Comparison of ENCODE assay signal across 17 cellular contexts in the genomic region with DNA sequence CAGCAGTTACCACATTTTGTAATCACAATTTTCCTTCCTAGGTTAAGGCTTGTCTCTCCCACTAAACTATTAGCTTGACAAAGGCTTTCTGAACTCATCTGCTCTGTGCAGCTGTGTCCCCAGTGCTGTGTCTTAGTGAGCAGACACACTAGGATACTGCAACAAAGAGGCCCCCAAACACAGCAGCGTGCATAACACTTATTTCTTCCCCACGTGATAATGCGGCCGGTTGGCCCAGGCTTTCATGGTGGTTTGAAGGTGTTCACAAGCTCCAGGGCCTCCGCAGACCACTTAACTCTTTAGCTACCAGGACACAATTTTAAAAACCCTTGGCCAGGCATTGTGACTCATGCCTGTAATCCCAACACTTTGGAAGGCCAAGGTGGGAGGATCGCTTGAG. TPM values are rescaled to one million over a fixed set of nuclear protein-coding genes. Genes with fewer than 3 reads are reported as not detected.
DNase-seq lines count a peak whose midpoint lies in the region; ATAC-seq, FAIRE-seq and TF ChIP-seq lines count a peak whose summit lies in the region.
"Had no signal": no experiment of that assay in that cellular context is flagged by ENCODE, and none has a peak within 500 bp of the region (broad histone marks: within the 10 kb centered on the region; RNA-seq: fewer than 3 reads in every experiment).

No MANE protein-coding gene starts in this region.

- no peak for TF ChIP-seq EP300 in neural cell (conservative IDR thresholded peaks at IDR 0.05; ENCODE audit: poor library complexity, severe bottlenecking)

- TF ChIP-seq CTCF in dorsolateral prefrontal cortex (IDR thresholded peaks at IDR 0.05 in 54 of 56, conservative IDR thresholded peaks at IDR 0.05 in 2 of 56; ENCODE audit: low read depth in 1 of 56, partially characterized antibody in 56 of 56) (peak in 2 of 56 donors; percentile 17 to 26), neural cell (IDR thresholded peaks at IDR 0.05; ENCODE audit: poor library complexity, severe bottlenecking) (no peak), D721Med (IDR thresholded peaks at IDR 0.05; ENCODE audit: insufficient read depth, missing control alignments) (no peak), foreskin fibroblast (IDR thresholded peaks at IDR 0.05; ENCODE audit: low read depth, low read length) (no peak)

- no peak overlapping the region for H2AFZ ChIP-seq in neural cell (ENCODE audit: low read depth, low read length)

- no peaks in the 10 kb centered on the region for H4K20me1 ChIP-seq in neural cell (ENCODE audit: insufficient read depth)

- DNase-seq in Ammon's horn (ENCODE audit: low spot score) (peak; percentile 73), NCI-H2227 treated with DMSO at 0.1 percent for 48 hours (lab: John Stamatoyannopoulos, UW) (peak; percentile 59), dorsolateral prefrontal cortex (peak in 4 of 10 donors; percentile 28 to 65 (median 55)), D721Med (ENCODE audit: insufficient read length, low spot score) (no peak), foreskin fibroblast (no peak)
- no peak for DNase-seq in stimulated activated effector memory CD8-positive, alpha-beta T cell treated with anti-CD3 and anti-CD28 coated beads, Interleukin-12 subunit alpha, Interleukin-12 subunit beta, amount 100 ng/mL, for 72 hours (ENCODE audit: low spot score in 2 of 2)
- DNase-seq: activated T-cell treated with anti-CD3 and anti-CD28 coated beads, Interleukin-2, amount 50 U/mL, for 4 hours; adrenal gland; COR-L47; NCI-H146; NCI-H524 had no signal

- no peaks in the 10 kb centered on the region for H3K79me2 ChIP-seq in neural cell (replicated peaks; ENCODE audit: insufficient read depth, low read length)

- no peak overlapping the region for H3K4me3 Mint-ChIP-seq in stimulated activated effector memory CD8-positive, alpha-beta T cell treated with anti-CD3 and anti-CD28 coated beads, Interleukin-12 subunit alpha, Interleukin-12 subunit beta, amount 100 ng/mL, for 72 hours

- H3F3A ChIP-seq in neural cell (ENCODE audit: insufficient read depth, low read length, poor library complexity, severe bottlenecking) = no peaks in the 10 kb centered on the region

- no peak overlapping the region for H3K27ac Mint-ChIP-seq in stimulated activated effector memory CD8-positive, alpha-beta T cell treated with anti-CD3 and anti-CD28 coated beads, Interleukin-12 subunit alpha, Interleukin-12 subunit beta, amount 100 ng/mL, for 72 hours

- H3K9ac ChIP-seq in neural cell (ENCODE audit: low read length) = peak overlapping the region; percentile 29

- H3K9me3 Mint-ChIP-seq in stimulated activated effector memory CD8-positive, alpha-beta T cell treated with anti-CD3 and anti-CD28 coated beads, Interleukin-12 subunit alpha, Interleukin-12 subunit beta, amount 100 ng/mL, for 72 hours = no peaks in the 10 kb centered on the region
- H3K9me3 Mint-ChIP-seq: activated T-cell treated with anti-CD3 and anti-CD28 coated beads, Interleukin-2, amount 50 U/mL, for 4 hours had no signal

- H3K9me3 ChIP-seq in neural cell (ENCODE audit: low read length) = no peaks in the 10 kb centered on the region
- H3K9me3 ChIP-seq: adrenal gland had no signal

- H3K27me3 ChIP-seq in dorsolateral prefrontal cortex = no peaks in the 10 kb centered on the region
- no peaks in the 10 kb centered on the region for H3K27me3 ChIP-seq in neural cell (ENCODE audit: insufficient read depth, low read depth, low read length)
- H3K27me3 ChIP-seq: adrenal gland had no signal

- peak; percentile 17 for TF ChIP-seq RAD21 in neural cell (conservative IDR thresholded peaks at IDR 0.05)

- H3K36me3 ChIP-seq in neural cell (ENCODE audit: insufficient read depth, low read length) = no peaks in the 10 kb centered on the region
- H3K36me3 ChIP-seq: adrenal gland had no signal

- no peak for ATAC-seq in GM18520 (IDR thresholded peaks at IDR 0.05; ENCODE audit: unreplicated experiment)
- ATAC-seq in stimulated activated effector memory CD8-positive, alpha-beta T cell treated with anti-CD3 and anti-CD28 coated beads, Interleukin-12 subunit alpha, Interleukin-12 subunit beta, amount 100 ng/mL, for 72 hours = no peak
- ATAC-seq: activated T-cell treated with anti-CD3 and anti-CD28 coated beads, Interleukin-2, amount 50 U/mL, for 4 hours; HCT116 had no signal

- H3K36me3 Mint-ChIP-seq in stimulated activated effector memory CD8-positive, alpha-beta T cell treated with anti-CD3 and anti-CD28 coated beads, Interleukin-12 subunit alpha, Interleukin-12 subunit beta, amount 100 ng/mL, for 72 hours = no peaks in the 10 kb centered on the region

- intact Hi-C loops in dorsolateral prefrontal cortex (cut with DNase I) = loop anchor here (2.0 kb wide), 3 partner anchors 15 to 25 kb away; no protein-coding TSS in a partner anchor

- FAIRE-seq in D721Med (lab: Jason Lieb, UNC) = no peak
- FAIRE-seq: endometrium, G401.6 had no signal

- H3K27ac ChIP-seq in dorsolateral prefrontal cortex (peak overlapping the region in 58 of 59 donors; percentile 66 to 100 (median 98)), neural cell (ENCODE audit: low read length) (peak overlapping the region; percentile 21)
- H3K27ac ChIP-seq: adrenal gland, SK-N-MC had no signal

- H3K4me1 Mint-ChIP-seq in stimulated activated effector memory CD8-positive, alpha-beta T cell treated with anti-CD3 and anti-CD28 coated beads, Interleukin-12 subunit alpha, Interleukin-12 subunit beta, amount 100 ng/mL, for 72 hours = peaks cover 26% of the 10 kb centered on the region

- H3K9me2 ChIP-seq in neural cell (ENCODE audit: insufficient read depth, low read length) = no peaks in the 10 kb centered on the region

- H3K4me3 ChIP-seq in dorsolateral prefrontal cortex (no peak overlapping the region), neural cell (ENCODE audit: low read length) (no peak overlapping the region), foreskin fibroblast (ENCODE audit: low read depth in 1 of 2, low read length in 2 of 2) (no peak overlapping the region)
- H3K4me3 ChIP-seq: adrenal gland, SK-N-MC had no signal

- no peak overlapping the region for H3K4me2 ChIP-seq in neural cell (ENCODE audit: low read length)

TF ChIP-seq in neural cell, 6 proteins besides CTCF, POLR2A, EP300 and RAD21:
- TF ChIP-seq, protein P1, sequence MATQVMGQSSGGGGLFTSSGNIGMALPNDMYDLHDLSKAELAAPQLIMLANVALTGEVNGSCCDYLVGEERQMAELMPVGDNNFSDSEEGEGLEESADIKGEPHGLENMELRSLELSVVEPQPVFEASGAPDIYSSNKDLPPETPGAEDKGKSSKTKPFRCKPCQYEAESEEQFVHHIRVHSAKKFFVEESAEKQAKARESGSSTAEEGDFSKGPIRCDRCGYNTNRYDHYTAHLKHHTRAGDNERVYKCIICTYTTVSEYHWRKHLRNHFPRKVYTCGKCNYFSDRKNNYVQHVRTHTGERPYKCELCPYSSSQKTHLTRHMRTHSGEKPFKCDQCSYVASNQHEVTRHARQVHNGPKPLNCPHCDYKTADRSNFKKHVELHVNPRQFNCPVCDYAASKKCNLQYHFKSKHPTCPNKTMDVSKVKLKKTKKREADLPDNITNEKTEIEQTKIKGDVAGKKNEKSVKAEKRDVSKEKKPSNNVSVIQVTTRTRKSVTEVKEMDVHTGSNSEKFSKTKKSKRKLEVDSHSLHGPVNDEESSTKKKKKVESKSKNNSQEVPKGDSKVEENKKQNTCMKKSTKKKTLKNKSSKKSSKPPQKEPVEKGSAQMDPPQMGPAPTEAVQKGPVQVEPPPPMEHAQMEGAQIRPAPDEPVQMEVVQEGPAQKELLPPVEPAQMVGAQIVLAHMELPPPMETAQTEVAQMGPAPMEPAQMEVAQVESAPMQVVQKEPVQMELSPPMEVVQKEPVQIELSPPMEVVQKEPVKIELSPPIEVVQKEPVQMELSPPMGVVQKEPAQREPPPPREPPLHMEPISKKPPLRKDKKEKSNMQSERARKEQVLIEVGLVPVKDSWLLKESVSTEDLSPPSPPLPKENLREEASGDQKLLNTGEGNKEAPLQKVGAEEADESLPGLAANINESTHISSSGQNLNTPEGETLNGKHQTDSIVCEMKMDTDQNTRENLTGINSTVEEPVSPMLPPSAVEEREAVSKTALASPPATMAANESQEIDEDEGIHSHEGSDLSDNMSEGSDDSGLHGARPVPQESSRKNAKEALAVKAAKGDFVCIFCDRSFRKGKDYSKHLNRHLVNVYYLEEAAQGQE (IDR thresholded peaks at IDR 0.05; ENCODE audit: borderline replicate concordance) = no peak
- peak; percentile 26 for TF ChIP-seq MXI1 (conservative IDR thresholded peaks at IDR 0.05; ENCODE audit: poor library complexity, severe bottlenecking)

RNA-seq across cellular contexts. Expression of gene HDAC11, which starts 2.2 kb away (rescaled TPM):
- total RNA-seq in dorsolateral prefrontal cortex = 100 to 1,000 TPM in 22 of 120 experiments, 10 to 100 TPM in 98; 48.3 to 174 (median 79.7) TPM
- 14.8 and 18.3 TPM in 2 replicates for polyA plus RNA-seq in neural cell
- polyA minus RNA-seq in neural cell = 10.7 and 11.3 TPM in 2 replicates

RNA-seq across cellular contexts. Expression of gene NUP210, which starts 57.8 kb away (rescaled TPM):
- total RNA-seq in dorsolateral prefrontal cortex = 10 to 100 TPM; 10.9 to 21.6 (median 16.2) TPM
- polyA plus RNA-seq in neural cell = 8.2 and 14.4 TPM in 2 replicates
- polyA minus RNA-seq in neural cell = 34.0 and 36.3 TPM in 2 replicates

Comparison
In these comparisons a context has a peak if more than half of its experiments do, and no peak if none do; other contexts are left out.
1. DNase-seq: peak in Ammon's horn (single experiment) and NCI-H2227 treated with DMSO at 0.1 percent for 48 hours (single experiment); none in D721Med (single experiment), foreskin fibroblast (0 of 2) and stimulated activated effector memory CD8-positive, alpha-beta T cell treated with anti-CD3 and anti-CD28 coated beads, Interleukin-12 subunit alpha, Interleukin-12 subunit beta, amount 100 ng/mL, for 72 hours (0 of 2).